ENCODE assay signal across 1 cellular context in genomic region chr1:163128282-163128681, GRCh38.
TF ChIP-seq lines count a peak whose summit lies in the region.

No MANE protein-coding gene starts in this region.

TF ChIP-seq in HepG2, 621 proteins besides CTCF, POLR2A, EP300 and RAD21 (continued from another document):
- TF ChIP-seq MLXIP (CRISPR knock-in tag; IDR thresholded peaks at IDR 0.05; ENCODE audit: borderline replicate concordance) (no peak), MAFK (conservative IDR thresholded peaks at IDR 0.05 in 1 of 2, IDR thresholded peaks at IDR 0.05 in 1 of 2; ENCODE audit: low read length in 2 of 2) (peak; percentile 79 to 87), MBNL3 (CRISPR knock-in tag; conservative IDR thresholded peaks at IDR 0.05) (no peak), EEA1 (CRISPR knock-in tag; IDR thresholded peaks at IDR 0.05; ENCODE audit: borderline replicate concordance) (no peak), MAFF (IDR thresholded peaks at IDR 0.05; ENCODE audit: low read depth, low read length) (peak; percentile 76), ARID2 (CRISPR knock-in tag; IDR thresholded peaks at IDR 0.05; ENCODE audit: borderline replicate concordance) (no peak), ZNF644 (CRISPR knock-in tag; IDR thresholded peaks at IDR 0.05; ENCODE audit: low read depth) (no peak), ZFYVE20 (CRISPR knock-in tag; IDR thresholded peaks at IDR 0.05; ENCODE audit: borderline replicate concordance, low read depth) (no peak), NR0B2 (CRISPR knock-in tag; IDR thresholded peaks at IDR 0.05) (no peak), ZNF441 (CRISPR knock-in tag; IDR thresholded peaks at IDR 0.05; ENCODE audit: borderline replicate concordance) (no peak)
- TF ChIP-seq, protein P1, sequence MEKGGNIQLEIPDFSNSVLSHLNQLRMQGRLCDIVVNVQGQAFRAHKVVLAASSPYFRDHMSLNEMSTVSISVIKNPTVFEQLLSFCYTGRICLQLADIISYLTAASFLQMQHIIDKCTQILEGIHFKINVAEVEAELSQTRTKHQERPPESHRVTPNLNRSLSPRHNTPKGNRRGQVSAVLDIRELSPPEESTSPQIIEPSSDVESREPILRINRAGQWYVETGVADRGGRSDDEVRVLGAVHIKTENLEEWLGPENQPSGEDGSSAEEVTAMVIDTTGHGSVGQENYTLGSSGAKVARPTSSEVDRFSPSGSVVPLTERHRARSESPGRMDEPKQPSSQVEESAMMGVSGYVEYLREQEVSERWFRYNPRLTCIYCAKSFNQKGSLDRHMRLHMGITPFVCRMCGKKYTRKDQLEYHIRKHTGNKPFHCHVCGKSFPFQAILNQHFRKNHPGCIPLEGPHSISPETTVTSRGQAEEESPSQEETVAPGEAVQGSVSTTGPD (CRISPR knock-in tag; IDR thresholded peaks at IDR 0.05): no peak
- TF ChIP-seq, protein P2, sequence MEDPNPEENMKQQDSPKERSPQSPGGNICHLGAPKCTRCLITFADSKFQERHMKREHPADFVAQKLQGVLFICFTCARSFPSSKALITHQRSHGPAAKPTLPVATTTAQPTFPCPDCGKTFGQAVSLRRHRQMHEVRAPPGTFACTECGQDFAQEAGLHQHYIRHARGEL (CRISPR knock-in tag; IDR thresholded peaks at IDR 0.05): no peak
- TF ChIP-seq, protein P3, sequence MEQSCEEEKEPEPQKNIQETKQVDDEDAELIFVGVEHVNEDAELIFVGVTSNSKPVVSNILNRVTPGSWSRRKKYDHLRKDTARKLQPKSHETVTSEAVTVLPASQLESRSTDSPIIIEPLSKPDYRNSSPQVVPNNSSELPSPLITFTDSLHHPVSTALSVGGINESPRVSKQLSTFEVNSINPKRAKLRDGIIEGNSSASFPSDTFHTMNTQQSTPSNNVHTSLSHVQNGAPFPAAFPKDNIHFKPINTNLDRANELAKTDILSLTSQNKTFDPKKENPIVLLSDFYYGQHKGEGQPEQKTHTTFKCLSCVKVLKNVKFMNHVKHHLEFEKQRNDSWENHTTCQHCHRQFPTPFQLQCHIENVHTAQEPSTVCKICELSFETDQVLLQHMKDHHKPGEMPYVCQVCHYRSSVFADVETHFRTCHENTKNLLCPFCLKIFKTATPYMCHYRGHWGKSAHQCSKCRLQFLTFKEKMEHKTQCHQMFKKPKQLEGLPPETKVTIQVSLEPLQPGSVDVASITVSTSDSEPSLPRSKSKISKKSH (CRISPR knock-in tag; IDR thresholded peaks at IDR 0.05; ENCODE audit: borderline replicate concordance): no peak
